Comparison of ENCODE assay signal across 13 cellular contexts in the genomic region with DNA sequence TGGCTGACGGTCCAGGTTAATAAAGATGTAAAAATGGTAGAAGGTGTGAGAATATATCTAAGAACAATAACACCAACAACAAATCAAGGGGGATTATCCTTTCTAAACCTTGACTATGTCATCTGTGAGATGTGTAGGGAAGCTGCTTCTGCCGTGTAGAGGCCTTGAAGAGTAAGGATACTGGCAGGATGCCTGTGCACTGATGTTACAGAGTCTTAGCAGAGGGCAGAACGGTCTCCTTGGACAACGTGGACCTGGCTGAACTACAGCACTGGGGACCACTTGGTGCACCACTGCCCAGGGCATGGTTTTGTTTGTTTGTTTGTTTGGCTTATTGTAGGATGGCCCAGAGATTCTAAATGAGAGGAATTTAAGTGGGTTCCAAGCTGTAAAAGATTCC. TPM values are rescaled to one million over a fixed set of nuclear protein-coding genes. Genes with fewer than 3 reads are reported as not detected.
"Had no signal": no experiment of that assay in that cellular context is flagged by ENCODE, and none has a peak within 500 bp of the region (broad histone marks: within the 10 kb centered on the region; RNA-seq: fewer than 3 reads in every experiment).

No MANE protein-coding gene starts in this region.

- H3K4me3 ChIP-seq: dorsolateral prefrontal cortex, esophagus muscularis mucosa, right lobe of liver, smooth muscle cell, transverse colon had no signal

- H3K36me3 ChIP-seq: esophagus muscularis mucosa, right lobe of liver, transverse colon had no signal

- H3K27ac ChIP-seq: dorsolateral prefrontal cortex, esophagus muscularis mucosa, right lobe of liver, transverse colon had no signal

- DNase-seq: activated CD4-positive, CD25-positive, alpha-beta regulatory T cell treated with anti-CD3 and anti-CD28 coated beads, Interleukin-2, amount 50 U/mL, for 72 hours; activated naive CD4-positive, alpha-beta T cell treated with anti-CD3 and anti-CD28 coated beads, Interleukin-2, amount 50 U/mL, for 16 hours; dorsolateral prefrontal cortex; endodermal cell; kidney glomerular epithelial cell; occipital lobe; right lobe of liver; stimulated activated naive CD8-positive, alpha-beta T cell treated with anti-CD3 and anti-CD28 coated beads, Interleukin-15, Interleukin-2, amounts not matched to agents 100 U/mL and 50 U/mL, for 24 hours; transverse colon had no signal

- H3K4me3 Mint-ChIP-seq: endodermal cell, nephron had no signal

- H3K4me1 ChIP-seq: esophagus muscularis mucosa had no signal

- FAIRE-seq: astrocyte had no signal

- H3K4me1 Mint-ChIP-seq: endodermal cell had no signal

- H3K4me2 ChIP-seq: smooth muscle cell had no signal

- H3K9me3 ChIP-seq: esophagus muscularis mucosa, right lobe of liver, transverse colon had no signal

- H3K9me3 Mint-ChIP-seq: endodermal cell, nephron had no signal

- ATAC-seq: stimulated activated naive CD8-positive, alpha-beta T cell treated with anti-CD3 and anti-CD28 coated beads, Interleukin-15, Interleukin-2, amounts not matched to agents 100 U/mL and 50 U/mL, for 24 hours had no signal

- H3K27ac Mint-ChIP-seq: endodermal cell, nephron had no signal

- H3K27me3 ChIP-seq: dorsolateral prefrontal cortex, esophagus muscularis mucosa, right lobe of liver, transverse colon had no signal

RNA-seq across cellular contexts. Expression of gene GPAT3, which starts 33.5 kb away (rescaled TPM):
- total RNA-seq: occipital lobe had no signal
